8 cellular contexts compared by ENCODE assay signal in the genomic region with DNA sequence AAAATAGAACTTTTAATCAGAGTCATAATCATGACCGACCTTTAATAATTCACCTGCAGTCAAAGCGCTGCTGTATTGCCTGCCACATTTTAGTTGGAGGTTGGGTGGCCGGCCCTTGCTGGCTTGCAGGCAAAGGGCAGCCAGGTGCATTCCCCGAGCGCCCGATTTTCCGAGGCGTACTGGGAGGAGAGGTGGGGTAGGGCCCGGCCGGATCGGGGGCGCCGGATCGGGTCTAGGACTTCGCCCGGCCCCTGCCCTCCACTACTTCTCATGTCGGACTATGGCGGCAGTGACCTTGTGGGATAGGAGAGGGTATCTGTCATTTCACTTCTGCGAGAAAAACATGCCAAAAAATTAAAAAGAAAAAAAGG. TPM values are rescaled to one million over a fixed set of nuclear protein-coding genes. Genes with fewer than 3 reads are reported as not detected.
DNase-seq lines count a peak whose midpoint lies in the region; ATAC-seq lines count a peak whose summit lies in the region.

No MANE protein-coding gene starts in this region.

- DNase-seq in NCI-H446 treated with DMSO at 0.1 percent for 48 hours (lab: John Stamatoyannopoulos, UW) (peak; percentile 35), NCI-H1436 treated with DMSO at 0.1 percent for 48 hours (lab: John Stamatoyannopoulos, UW) (no peak)
- peak; percentile 45 for DNase-seq in activated naive CD8-positive, alpha-beta T cell treated with anti-CD3 and anti-CD28 coated beads, Interleukin-2, amount 10 ng/mL, durations not matched to agents 7 days and 5 days
- peak; percentile 5 for DNase-seq in stimulated activated CD4-positive, alpha-beta T cell treated with anti-CD3 and anti-CD28 coated beads, Interleukin-12 subunit alpha, Interleukin-12 subunit beta, amount 100 ng/mL, for 4 hours
- DNase-seq in NK-92 treated with Interleukin-12 subunit alpha and Interleukin-12 subunit beta, amount 100 ng/mL, for 24 hours (lab: John Stamatoyannopoulos, UW), result no peak

- POLR2A ChIA-PET in activated naive CD8-positive, alpha-beta T cell treated with anti-CD3 and anti-CD28 coated beads, Interleukin-2, amount 10 ng/mL, durations not matched to agents 7 days and 5 days (lab: Charles Lee), result no interaction called here

- H3K27me3 Mint-ChIP-seq in activated naive CD8-positive, alpha-beta T cell treated with anti-CD3 and anti-CD28 coated beads, Interleukin-2, amount 10 ng/mL, durations not matched to agents 7 days and 5 days, result peaks cover 5% of the 10 kb centered on the region

- peaks cover 2% of the 10 kb centered on the region for H3K4me1 Mint-ChIP-seq in activated naive CD8-positive, alpha-beta T cell treated with anti-CD3 and anti-CD28 coated beads, Interleukin-2, amount 10 ng/mL, durations not matched to agents 7 days and 5 days

- H3K4me3 Mint-ChIP-seq in activated naive CD8-positive, alpha-beta T cell treated with anti-CD3 and anti-CD28 coated beads, Interleukin-2, amount 10 ng/mL, durations not matched to agents 7 days and 5 days, result peak overlapping the region; percentile 77

- H3K27ac Mint-ChIP-seq in activated naive CD8-positive, alpha-beta T cell treated with anti-CD3 and anti-CD28 coated beads, Interleukin-2, amount 10 ng/mL, durations not matched to agents 7 days and 5 days, result peak overlapping the region; percentile 74

- H3K4me3 ChIP-seq in iPS-11a (ENCODE audit: low read depth, low read length), result peak overlapping the region; percentile 41

- no peaks in the 10 kb centered on the region for H3K36me3 Mint-ChIP-seq in activated naive CD8-positive, alpha-beta T cell treated with anti-CD3 and anti-CD28 coated beads, Interleukin-2, amount 10 ng/mL, durations not matched to agents 7 days and 5 days

- H3K9me3 Mint-ChIP-seq in activated naive CD8-positive, alpha-beta T cell treated with anti-CD3 and anti-CD28 coated beads, Interleukin-2, amount 10 ng/mL, durations not matched to agents 7 days and 5 days, result no peaks in the 10 kb centered on the region

- peak; percentile 24 for ATAC-seq in GM18499 (IDR thresholded peaks at IDR 0.05; ENCODE audit: insufficient read depth, unreplicated experiment)
- ATAC-seq in HG02571 (IDR thresholded peaks at IDR 0.05; ENCODE audit: unreplicated experiment), result peak; percentile 41
- peak; percentile 34 for ATAC-seq in activated naive CD8-positive, alpha-beta T cell treated with anti-CD3 and anti-CD28 coated beads, Interleukin-2, amount 10 ng/mL, durations not matched to agents 7 days and 5 days (ENCODE audit: low read depth)

RNA-seq across cellular contexts. Expression of a gene that starts 2.5 kb away (rescaled TPM):
- not detected for total RNA-seq in activated naive CD8-positive, alpha-beta T cell treated with anti-CD3 and anti-CD28 coated beads, Interleukin-2, amount 10 ng/mL, durations not matched to agents 7 days and 5 days

RNA-seq across cellular contexts. Expression of a gene that starts 33.0 kb away (rescaled TPM):
- not detected for total RNA-seq in activated naive CD8-positive, alpha-beta T cell treated with anti-CD3 and anti-CD28 coated beads, Interleukin-2, amount 10 ng/mL, durations not matched to agents 7 days and 5 days

Comparison
In these comparisons a context has a peak if more than half of its experiments do, and no peak if none do; other contexts are left out.
1. DNase-seq: peak in NCI-H446 treated with DMSO at 0.1 percent for 48 hours (single experiment), activated naive CD8-positive, alpha-beta T cell treated with anti-CD3 and anti-CD28 coated beads, Interleukin-2, amount 10 ng/mL, durations not matched to agents 7 days and 5 days (single experiment) and stimulated activated CD4-positive, alpha-beta T cell treated with anti-CD3 and anti-CD28 coated beads, Interleukin-12 subunit alpha, Interleukin-12 subunit beta, amount 100 ng/mL, for 4 hours (single experiment); none in NCI-H1436 treated with DMSO at 0.1 percent for 48 hours (single experiment) and NK-92 treated with Interleukin-12 subunit alpha and Interleukin-12 subunit beta, amount 100 ng/mL, for 24 hours (single experiment).
2. Peak in every context shown above with its lines, with median percentiles within 50 percentile points of each other: ATAC-seq.